In genomic region chr20:16441526-16442164, GRCh38 we compare ENCODE assay signal across 20 cellular contexts.
"Had no signal": no experiment of that assay in that cellular context is flagged by ENCODE, and none has a peak within 500 bp of the region (broad histone marks: within the 10 kb centered on the region; RNA-seq: fewer than 3 reads in every experiment).

No MANE protein-coding gene starts in this region.

- ATAC-seq: esophagus mucosa; gastroesophageal sphincter; lower lobe of right lung; natural killer cell; sciatic nerve; stimulated activated naive B cell treated with anti-CD40 and anti-IgM and Interleukin-4, amounts not matched to agents 10 μg/mL and 1 μg/mL and 100 μg/mL, for 72 hours; stimulated activated naive CD8-positive, alpha-beta T cell treated with anti-CD3 and anti-CD28 coated beads, Interleukin-15, amount 100 ng/mL, for 72 hours; upper lobe of right lung had no signal

- H3K27ac Mint-ChIP-seq: immature natural killer cell; memory B cell; mesothelial cell of epicardium; natural killer cell; stimulated activated naive B cell treated with anti-CD40 and anti-IgM and Interleukin-4, amounts not matched to agents 10 μg/mL and 1 μg/mL and 100 μg/mL, for 72 hours; stimulated activated naive CD8-positive, alpha-beta T cell treated with anti-CD3 and anti-CD28 coated beads, Interleukin-15, amount 100 ng/mL, for 72 hours had no signal

- DNase-seq: effector memory CD4-positive, alpha-beta T cell; glutamatergic neuron; immature natural killer cell; left ventricle myocardium inferior; lower lobe of right lung; natural killer cell; posterior cingulate gyrus; spleen; stimulated activated CD4-positive, alpha-beta T cell treated with anti-CD3 and anti-CD28 coated beads, Interleukin-15, amount 100 ng/mL, for 24 hours; stimulated activated CD4-positive, alpha-beta T cell treated with anti-CD3 and anti-CD28 coated beads, Interleukin-1b, Interleukin-23, amount 100 ng/mL, for 48 hours; stimulated activated CD4-positive, alpha-beta T cell treated with anti-CD3 and anti-CD28 coated beads, Interleukin-4, amount 100 ng/mL, for 24 hours; stimulated activated naive B cell treated with anti-CD40 and anti-IgM and Interleukin-4, amounts not matched to agents 10 μg/mL and 1 μg/mL and 100 μg/mL, for 72 hours; stimulated activated naive CD8-positive, alpha-beta T cell treated with anti-CD3 and anti-CD28 coated beads, Interleukin-15, amount 100 ng/mL, for 72 hours; testis; upper lobe of right lung had no signal

- H3K36me3 Mint-ChIP-seq: natural killer cell had no signal
